In genomic region chr12:62774794-62775193, GRCh38 we compare ENCODE assay signal across 16 cellular contexts.
"Had no signal": no experiment of that assay in that cellular context is flagged by ENCODE, and none has a peak within 500 bp of the region (broad histone marks: within the 10 kb centered on the region; RNA-seq: fewer than 3 reads in every experiment).

No MANE protein-coding gene starts in this region.

- H3K27ac ChIP-seq: ovary, suprapubic skin, upper lobe of left lung, VCaP had no signal

- H3K36me3 ChIP-seq: ovary, suprapubic skin, upper lobe of left lung had no signal

- H3K27me3 Mint-ChIP-seq: activated CD4-positive, alpha-beta memory T cell treated with anti-CD3 and anti-CD28 coated beads for 36 hours; activated naive CD8-positive, alpha-beta T cell; brain had no signal

- H3K9me3 Mint-ChIP-seq: activated CD4-positive, alpha-beta memory T cell treated with anti-CD3 and anti-CD28 coated beads for 36 hours; brain; neural crest cell had no signal

- H3K27me3 ChIP-seq: ovary, suprapubic skin, upper lobe of left lung had no signal

- H3K4me1 ChIP-seq: upper lobe of left lung had no signal

- DNase-seq: activated CD4-positive, alpha-beta memory T cell treated with anti-CD3 and anti-CD28 coated beads for 36 hours; activated gamma-delta T cell; activated T-cell treated with anti-CD3 and anti-CD28 coated beads, Interleukin-2, amount 50 U/mL, for 48 hours; amygdala; dermis blood vessel endothelial cell; erythroblast; hippocampal formation; ovary; stimulated activated CD4-positive, alpha-beta T cell treated with anti-CD3 and anti-CD28 coated beads, Interleukin-2, amount 100 ng/mL, for 48 hours; stimulated activated naive CD8-positive, alpha-beta T cell treated with anti-CD3 and anti-CD28 coated beads, Interleukin-15, Interleukin-2, amounts not matched to agents 100 U/mL and 50 U/mL, for 24 hours; upper lobe of left lung had no signal

- H3K4me3 ChIP-seq: ovary, suprapubic skin, upper lobe of left lung had no signal

- H3K4me3 Mint-ChIP-seq: activated CD4-positive, alpha-beta memory T cell treated with anti-CD3 and anti-CD28 coated beads for 36 hours; activated naive CD8-positive, alpha-beta T cell; brain; neural crest cell had no signal

- ATAC-seq: stimulated activated naive CD8-positive, alpha-beta T cell treated with anti-CD3 and anti-CD28 coated beads, Interleukin-15, Interleukin-2, amounts not matched to agents 100 U/mL and 50 U/mL, for 24 hours had no signal

- H3K36me3 Mint-ChIP-seq: activated CD4-positive, alpha-beta memory T cell treated with anti-CD3 and anti-CD28 coated beads for 36 hours; activated naive CD8-positive, alpha-beta T cell; brain had no signal

- H3K9me3 ChIP-seq: ovary, suprapubic skin, upper lobe of left lung had no signal
